16 cellular contexts compared by ENCODE assay signal in genomic region chr9:136011376-136011702, GRCh38. TPM values are rescaled to one million over a fixed set of nuclear protein-coding genes. Genes with fewer than 3 reads are reported as not detected.
DNase-seq lines count a peak whose midpoint lies in the region; ATAC-seq and TF ChIP-seq lines count a peak whose summit lies in the region.
"Had no signal": no experiment of that assay in that cellular context is flagged by ENCODE, and none has a peak within 500 bp of the region (broad histone marks: within the 10 kb centered on the region; RNA-seq: fewer than 3 reads in every experiment).

No MANE protein-coding gene starts in this region.

- H3K4me3 ChIP-seq in HUES6 (ENCODE audit: low read depth, low read length) (no peak overlapping the region), dorsolateral prefrontal cortex (no peak overlapping the region), lung (no peak overlapping the region), stomach smooth muscle (ENCODE audit: low read length in 2 of 2) (no peak overlapping the region)

- H3K9me3 ChIP-seq in HUES6 (ENCODE audit: control insufficient read depth, insufficient read depth, low read depth, low read length), result no peaks in the 10 kb centered on the region
- H3K9me3 ChIP-seq in lung (ENCODE audit: control insufficient read depth in 2 of 2, insufficient read depth in 1 of 2, low read length in 1 of 2), result no peaks in the 10 kb centered on the region
- H3K9me3 ChIP-seq in stomach smooth muscle (ENCODE audit: control insufficient read depth in 2 of 2, low read length in 2 of 2), result no peaks in the 10 kb centered on the region

- no peak for TF ChIP-seq CTCF in dorsolateral prefrontal cortex (IDR thresholded peaks at IDR 0.05 in 54 of 56, conservative IDR thresholded peaks at IDR 0.05 in 2 of 56; ENCODE audit: low read depth in 1 of 56, partially characterized antibody in 56 of 56)
- TF ChIP-seq CTCF in lung (IDR thresholded peaks at IDR 0.05; ENCODE audit: control extremely low read depth, extremely low read depth), result no peak

- DNase-seq in dorsolateral prefrontal cortex (no peak), lung (ENCODE audit: low spot score) (no peak), SKM-1 (lab: John Stamatoyannopoulos, UW; ENCODE audit: unreplicated experiment) (no peak), NCI-H524 treated with DMSO at 0.1 percent for 48 hours (lab: John Stamatoyannopoulos, UW) (no peak), activated gamma-delta T cell treated with Interleukin-2 at 50 U/mL for 16 hours (no peak), NCI-H510A treated with DMSO at 0.1 percent for 48 hours (lab: John Stamatoyannopoulos, UW) (no peak)
- DNase-seq: activated naive CD4-positive, alpha-beta T cell; naive B cell; NCI-H1417 treated with DMSO at 0.1 percent for 48 hours; NCI-H345; SW 1271; WERI-Rb-1 had no signal

- H3K27me3 ChIP-seq in HUES6 (ENCODE audit: control insufficient read depth, insufficient read depth, low read length), result no peaks in the 10 kb centered on the region
- no peaks in the 10 kb centered on the region for H3K27me3 ChIP-seq in dorsolateral prefrontal cortex
- no peaks in the 10 kb centered on the region for H3K27me3 ChIP-seq in lung (ENCODE audit: control insufficient read depth, insufficient read depth)
- no peaks in the 10 kb centered on the region for H3K27me3 ChIP-seq in stomach smooth muscle (ENCODE audit: control insufficient read depth in 1 of 2, insufficient read depth in 2 of 2, low read length in 2 of 2)
- H3K27me3 ChIP-seq: brain microvascular endothelial cell had no signal

- H3K36me3 ChIP-seq in HUES6 (ENCODE audit: control insufficient read depth, insufficient read depth, low read length) (no peaks in the 10 kb centered on the region), lung (ENCODE audit: control insufficient read depth in 2 of 2, insufficient read depth in 2 of 2, low read length in 2 of 2) (peaks cover 0 to 24% of the 10 kb centered on the region in 2 donors), stomach smooth muscle (ENCODE audit: control insufficient read depth in 2 of 2, insufficient read depth in 2 of 2, low read length in 2 of 2) (peaks cover 6 to 10% of the 10 kb centered on the region in 2 donors)
- H3K36me3 ChIP-seq: WERI-Rb-1 had no signal

- H3K4me1 ChIP-seq in HUES6 (ENCODE audit: control insufficient read depth, insufficient read depth, low read length) (peaks cover 59% of the 10 kb centered on the region), lung (ENCODE audit: control insufficient read depth in 2 of 2, insufficient read depth in 2 of 2, low read length in 2 of 2) (peaks cover 0 to 39% of the 10 kb centered on the region in 2 donors), stomach smooth muscle (ENCODE audit: control insufficient read depth, insufficient read depth, low read length) (peaks cover 49% of the 10 kb centered on the region)

- H3K27ac ChIP-seq in HUES6 (ENCODE audit: low read depth, low read length) (0 out of 2 replicates have a peak overlapping the region, but pooled peaks have one; percentile 14), dorsolateral prefrontal cortex (peak overlapping the region in 55 of 59 donors; percentile 1 to 91 (median 82)), lung (ENCODE audit: low read depth in 1 of 2, low read length in 1 of 2) (peak overlapping the region; percentile 62 to 91), stomach smooth muscle (ENCODE audit: low read length) (peak overlapping the region; percentile 70)
- H3K27ac ChIP-seq: brain microvascular endothelial cell, WERI-Rb-1 had no signal

- H3K9ac ChIP-seq in HUES6 (ENCODE audit: low read length), result no peak overlapping the region
- no peak overlapping the region for H3K9ac ChIP-seq in stomach smooth muscle (ENCODE audit: low read length in 2 of 2)

- no peak for ATAC-seq in lung (ENCODE audit: insufficient read depth, low FRiP score)
- ATAC-seq: stimulated activated effector memory CD8-positive, alpha-beta T cell treated with anti-CD3 and anti-CD28 coated beads, Interleukin-12 subunit alpha, Interleukin-12 subunit beta, amount 100 ng/mL, for 72 hours had no signal

- intact Hi-C loops in dorsolateral prefrontal cortex (cut with DNase I), result no loop called here

- 64 to 74% methylated on average over 23 to 25 of the region's 25 CpGs for WGBS in lung, 2 donors

RNA-seq across cellular contexts. Expression of gene UBAC1, which starts 50.2 kb away (rescaled TPM):
- total RNA-seq in dorsolateral prefrontal cortex (10 to 100 TPM; 42.5 to 80.5 (median 55.0) TPM), lung (10 to 100 TPM; 39.2 to 49.5 TPM)
- 10 to 100 TPM; 37.8 to 40.1 TPM for polyA plus RNA-seq in lung

Comparison
In these comparisons a context has a peak if more than half of its experiments do, and no peak if none do; other contexts are left out.
1. H3K27ac ChIP-seq: peak in every context shown above with its lines; median percentile 82 in dorsolateral prefrontal cortex; 76 in lung; 70 in stomach smooth muscle; 14 in HUES6.